Comparison of ENCODE assay signal across 10 cellular contexts in the genomic region with DNA sequence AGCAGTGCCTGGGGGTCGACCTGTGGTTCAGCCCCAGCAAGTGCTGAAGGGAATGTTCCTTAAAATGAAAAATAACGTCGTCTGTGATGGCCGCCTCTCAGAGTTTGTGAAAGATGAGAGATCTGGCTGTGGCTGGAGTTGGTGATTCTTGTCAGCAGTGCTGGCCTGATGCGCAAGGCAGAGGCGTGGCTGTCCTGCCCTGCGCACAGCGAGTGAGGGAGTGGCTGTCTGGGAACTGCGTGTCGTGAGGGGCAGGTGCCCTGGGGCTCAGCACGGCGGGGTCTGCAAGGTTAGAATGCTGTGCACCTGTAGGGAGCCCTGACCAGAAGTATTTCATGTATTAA. TPM values are rescaled to one million over a fixed set of nuclear protein-coding genes. Genes with fewer than 3 reads are reported as not detected.
DNase-seq lines count a peak whose midpoint lies in the region; TF ChIP-seq lines count a peak whose summit lies in the region.
"Had no signal": no experiment of that assay in that cellular context is flagged by ENCODE, and none has a peak within 500 bp of the region (broad histone marks: within the 10 kb centered on the region; RNA-seq: fewer than 3 reads in every experiment).

No MANE protein-coding gene starts in this region.

- TF ChIP-seq POLR2A in prostate gland (IDR thresholded peaks at IDR 0.05) = no peak

- H3K27ac ChIP-seq in HL-60 (replicated peaks) (peak overlapping the region; percentile 71), skin epidermis (peak overlapping the region in 12 of 21 experiments; percentile 7 to 96 (median 72)), prostate gland (peak overlapping the region in 1 of 2 donors; percentile 77)

- TF ChIP-seq CTCF in HL-60 (IDR thresholded peaks at IDR 0.05; ENCODE audit: insufficient read depth, low read length) (no peak), prostate gland (IDR thresholded peaks at IDR 0.05) (no peak)

- no peak for DNase-seq in HL-60 (ENCODE audit: low read depth in 1 of 2, low spot score in 1 of 2)
- DNase-seq in T follicular helper cell (ENCODE audit: low read depth) = peak; percentile 56
- DNase-seq in effector CD4-positive, alpha-beta T cell = peak; percentile 44
- no peak for DNase-seq in NCI-H1436 treated with DMSO at 0.1 percent for 48 hours (lab: John Stamatoyannopoulos, UW)
- DNase-seq in prostate gland (ENCODE audit: low spot score) = no peak
- no peak for DNase-seq in mucosa of gallbladder (ENCODE audit: low spot score)
- DNase-seq: head of caudate nucleus, NCI-H2029 treated with DMSO at 0.1 percent for 48 hours had no signal

- H3K9me3 ChIP-seq in prostate gland = no peaks in the 10 kb centered on the region
- H3K9me3 ChIP-seq: neutrophil had no signal

- no peaks in the 10 kb centered on the region for H3K36me3 ChIP-seq in prostate gland
- H3K36me3 ChIP-seq: neutrophil had no signal

- H3K4me3 ChIP-seq in HL-60 (replicated peaks; ENCODE audit: insufficient read depth, low read length) = no peak overlapping the region
- no peak overlapping the region for H3K4me3 ChIP-seq in skin epidermis
- H3K4me3 ChIP-seq in prostate gland = no peak overlapping the region

- no peaks in the 10 kb centered on the region for H3K27me3 ChIP-seq in HL-60 (ENCODE audit: insufficient read depth, poor library complexity, severe bottlenecking)
- H3K27me3 ChIP-seq in prostate gland (replicated peaks; ENCODE audit: insufficient read depth) = no peaks in the 10 kb centered on the region

- intact Hi-C loops in prostate gland (cut with DNase I) = no loop called here

- H3K4me1 ChIP-seq in prostate gland (replicated peaks) = peaks cover 7% of the 10 kb centered on the region

- 82% methylated on average over 12 of the region's 12 CpGs for WGBS in prostate gland

RNA-seq across cellular contexts. Expression of gene NFATC1, which starts 8.8 kb away (rescaled TPM):
- total RNA-seq in prostate gland = 10 to 100 TPM; 16.8 to 24.6 TPM
- total RNA-seq in mucosa of gallbladder = 7.4 TPM

Comparison
In these comparisons a context has a peak if more than half of its experiments do, and no peak if none do; other contexts are left out.
1. DNase-seq: peak in T follicular helper cell (single experiment) and effector CD4-positive, alpha-beta T cell (single experiment); none in HL-60 (0 of 2), NCI-H1436 treated with DMSO at 0.1 percent for 48 hours (single experiment), prostate gland (single experiment) and mucosa of gallbladder (single experiment).